Comparison of ENCODE assay signal across 25 cellular contexts in the genomic region with DNA sequence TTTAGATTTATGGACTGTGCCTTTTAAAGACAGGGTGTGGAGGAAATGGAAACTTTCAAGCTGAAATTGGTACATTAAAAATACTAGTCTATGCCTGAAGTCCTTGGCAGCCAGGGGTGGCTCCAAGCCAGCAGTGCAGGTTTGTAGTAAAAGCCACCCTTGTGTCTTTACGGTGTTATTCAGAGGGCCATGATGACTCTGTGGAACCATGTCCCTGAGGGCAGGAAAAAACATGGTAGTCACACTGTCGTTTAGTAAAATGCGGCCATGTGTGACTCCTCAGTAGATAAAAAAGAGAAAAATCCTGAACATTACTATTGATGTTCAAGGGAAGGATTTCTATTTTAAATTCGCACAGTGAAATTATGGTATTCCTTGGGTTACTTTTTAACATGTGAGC. TPM values are rescaled to one million over a fixed set of nuclear protein-coding genes. Genes with fewer than 3 reads are reported as not detected.
DNase-seq lines count a peak whose midpoint lies in the region; ATAC-seq and TF ChIP-seq lines count a peak whose summit lies in the region.
"Had no signal": no experiment of that assay in that cellular context is flagged by ENCODE, and none has a peak within 500 bp of the region (broad histone marks: within the 10 kb centered on the region; RNA-seq: fewer than 3 reads in every experiment).

No MANE protein-coding gene starts in this region.

- H3K27me3 ChIP-seq in transverse colon (no peaks in the 10 kb centered on the region), SJCRH30 (no peaks in the 10 kb centered on the region)
- H3K27me3 ChIP-seq: brain microvascular endothelial cell had no signal

- peaks cover 28% of the 10 kb centered on the region for H3K4me1 ChIP-seq in mucosa of descending colon (ENCODE audit: low read depth)
- peaks cover 0 to 30% (median 8%) of the 10 kb centered on the region in 4 donors for H3K4me1 ChIP-seq in transverse colon
- no peaks in the 10 kb centered on the region for H3K4me1 ChIP-seq in SJCRH30

- no peak for TF ChIP-seq POLR2A in transverse colon (IDR thresholded peaks at IDR 0.05)

- peak overlapping the region in 3 of 4 donors; percentile 27 to 45 (median 38) for H3K27ac ChIP-seq in transverse colon
- H3K27ac ChIP-seq in SJCRH30: no peak overlapping the region
- no peak overlapping the region for H3K27ac ChIP-seq in caudate nucleus (ENCODE audit: low read depth, low read length)
- H3K27ac ChIP-seq: brain microvascular endothelial cell had no signal

- no peaks in the 10 kb centered on the region for H3K9me3 ChIP-seq in mucosa of descending colon
- no peaks in the 10 kb centered on the region for H3K9me3 ChIP-seq in transverse colon
- no peaks in the 10 kb centered on the region for H3K9me3 ChIP-seq in SJCRH30 (replicated peaks)

- no peaks in the 10 kb centered on the region for H3K36me3 ChIP-seq in mucosa of descending colon (ENCODE audit: low read depth)
- peaks cover 0 to 8% (median 3%) of the 10 kb centered on the region in 4 donors for H3K36me3 ChIP-seq in transverse colon
- H3K36me3 ChIP-seq in SJCRH30: peaks cover 10% of the 10 kb centered on the region; the same call in 1 of the 2 replicates
- H3K36me3 ChIP-seq: brain microvascular endothelial cell had no signal

- in situ Hi-C loops in Caki2 (cut with HindIII; ENCODE audit: low pct_unique_long_range_greater_than_20kb, low sequenced_read_pairs): no loop called here
- in situ Hi-C loops in transverse colon (cut with MboI; ENCODE audit: low pct_ligation_motif_present in 1 of 4, low pct_unique_long_range_greater_than_20kb in 1 of 4, low sequenced_read_pairs in 3 of 4): no loop called here

- intact Hi-C loops in mucosa of descending colon (cut with DNase I, micrococcal nuclease): no loop called here
- intact Hi-C loops in transverse colon (cut with DNase I; ENCODE audit: low total_unique reads): no loop called here

- DNase-seq in Caki2 (ENCODE audit: low read depth) (peak; percentile 66), epithelial cell of esophagus (ENCODE audit: low read depth) (peak; percentile 10), mucosa of descending colon (peak; percentile 65 to 67 (median 66)), transverse colon (peak; percentile 48), SJCRH30 (no peak), caudate nucleus (lab: John Stamatoyannopoulos, UW) (no peak), hippocampal formation (lab: John Stamatoyannopoulos, UW) (no peak)
- DNase-seq: activated CD4-positive, alpha-beta T cell treated with anti-CD3 and anti-CD28 coated beads for 36 hours; activated naive CD4-positive, alpha-beta T cell treated with anti-CD3 and anti-CD28 coated beads, Interleukin-2, amount 50 U/mL, for 16 hours; brain microvascular endothelial cell; Calu3; DND-41; GF-D8; Kasumi-1; naive thymus-derived CD4-positive, alpha-beta T cell; NCI-H1436 treated with DMSO at 0.1 percent for 48 hours; NCI-H748 treated with DMSO at 0.1 percent for 48 hours; occipital lobe; SHP77 treated with DMSO at 0.1 percent for 48 hours; stimulated activated CD4-positive, alpha-beta T cell treated with anti-CD3 and anti-CD28 coated beads, Interleukin-15, amount 100 ng/mL, for 24 hours; stimulated activated CD4-positive, alpha-beta T cell treated with anti-CD3 and anti-CD28 coated beads, Interleukin-4, amount 100 ng/mL, for 4 hours; SW 1271; T-helper 9 cell had no signal

- H3K4me3 ChIP-seq in epithelial cell of esophagus (ENCODE audit: low read length) (no peak overlapping the region), mucosa of descending colon (no peak overlapping the region), transverse colon (no peak overlapping the region), SJCRH30 (no peak overlapping the region)

- 57 to 63% methylated on average over 4 of the region's 4 CpGs for WGBS in transverse colon (ENCODE audit: low coverage in 1 of 2), 2 donors

- TF ChIP-seq CTCF in epithelial cell of esophagus (IDR thresholded peaks at IDR 0.05; ENCODE audit: insufficient read depth, low read depth, low read length, missing control alignments) (no peak), mucosa of descending colon (IDR thresholded peaks at IDR 0.05) (no peak), transverse colon (IDR thresholded peaks at IDR 0.05) (no peak)

- peak; percentile 34 for ATAC-seq in mucosa of descending colon
- ATAC-seq: activated CD4-positive, alpha-beta T cell treated with anti-CD3 and anti-CD28 coated beads for 36 hours; activated CD8-positive, alpha-beta T cell treated with anti-CD3 and anti-CD28 coated beads, Interleukin-2, amount 10 ng/mL, durations not matched to agents 7 days and 5 days; naive thymus-derived CD4-positive, alpha-beta T cell; Panc1 had no signal

- TF ChIP-seq EP300 in transverse colon (IDR thresholded peaks at IDR 0.05; ENCODE audit: low read depth): no peak

RNA-seq across cellular contexts. Expression of a gene that starts 2.7 kb away (rescaled TPM):
- total RNA-seq in Caki2 (2014; rRNA removed; shearing (Covaris generic); ENCODE audit: low replicate concordance): 13.5 and 16.6 TPM in 2 replicates
- total RNA-seq in mucosa of descending colon (10 to 100 TPM; 15.2 to 27.5 (median 20.4) TPM), transverse colon (10 to 100 TPM in 3 of 4 donors, 1 to 10 TPM in 1; 8.6 to 34.8 (median 16.9) TPM)
- total RNA-seq in SJCRH30 (2014; rRNA removed; shearing (Covaris generic)): 21.5 TPM in 2 replicates

Comparison
In these comparisons a context has a peak if more than half of its experiments do, and no peak if none do; other contexts are left out.
1. DNase-seq: peak in Caki2 (single experiment), epithelial cell of esophagus (single experiment), mucosa of descending colon (3 of 3) and transverse colon (single experiment); none in SJCRH30 (0 of 2), caudate nucleus (0 of 61) and hippocampal formation (0 of 2).
2. H3K27ac ChIP-seq: peak in transverse colon (3 of 4); none in SJCRH30 (single experiment) and caudate nucleus (single experiment).